Comparison of ENCODE assay signal across 8 cellular contexts in the genomic region with DNA sequence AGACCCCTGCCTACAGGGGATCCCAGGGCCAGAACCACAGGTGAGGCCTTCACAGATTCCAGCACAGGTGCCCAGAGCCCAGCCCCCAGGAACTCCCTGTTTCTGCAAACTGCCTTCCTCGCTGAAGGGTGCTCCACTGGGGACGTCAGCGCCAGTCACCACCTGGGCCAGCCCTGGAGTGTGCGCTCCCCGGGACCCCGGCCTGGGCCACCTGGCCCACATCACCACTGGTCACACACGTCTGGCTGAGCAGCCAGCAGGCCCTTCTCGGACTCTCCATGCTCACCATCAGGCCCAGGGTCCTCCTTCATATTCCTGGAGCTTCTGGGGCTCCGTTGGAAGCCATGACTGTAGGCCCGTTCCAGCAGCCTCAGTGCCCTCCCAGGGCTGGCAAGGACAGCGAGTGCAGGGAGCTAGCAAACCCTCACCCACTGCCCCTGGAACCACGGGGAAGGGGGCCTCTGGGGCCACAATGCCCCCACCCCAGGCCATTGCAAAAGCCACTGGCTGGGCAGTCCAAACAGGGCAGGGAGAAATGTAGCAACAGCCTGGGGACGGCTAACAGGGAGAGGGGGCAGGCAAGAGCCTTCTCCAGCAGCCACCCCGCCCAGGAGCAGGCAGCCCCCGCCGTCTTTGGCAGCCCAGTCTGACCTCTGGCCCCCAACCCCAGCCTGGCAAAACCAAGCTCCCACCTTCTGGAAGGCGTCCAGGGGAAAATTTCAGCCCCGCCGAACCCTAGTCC. TPM values are rescaled to one million over a fixed set of nuclear protein-coding genes. Genes with fewer than 3 reads are reported as not detected.
A peak's percentile ranks its signal among the peaks of the same experiment; 100 is the strongest.
DNase-seq lines count a peak whose midpoint lies in the region; ATAC-seq lines count a peak whose summit lies in the region.

No MANE protein-coding gene starts in this region.

- no peaks in the 10 kb centered on the region for H3K9me3 ChIP-seq in iPS-18a (ENCODE audit: control insufficient read depth, low read depth, low read length)
- H3K9me3 ChIP-seq in stomach smooth muscle (ENCODE audit: control insufficient read depth in 2 of 2, low read length in 2 of 2), result no peaks in the 10 kb centered on the region

- H3K9ac ChIP-seq in iPS-18a (ENCODE audit: low read length) (no peak overlapping the region), stomach smooth muscle (ENCODE audit: low read length in 2 of 2) (peak overlapping the region; percentile 60 to 69)

- H3K4me1 Mint-ChIP-seq in activated T-helper 17 cell treated with anti-CD3 and anti-CD28 coated beads, Interleukin-2, amount 50 U/mL, for 72 hours, result no peaks in the 10 kb centered on the region

- DNase-seq in SKM-1 treated with dmso at 0.1 percent for 144 hours (lab: John Stamatoyannopoulos, UW; ENCODE audit: unreplicated experiment), result peak; percentile 35
- DNase-seq in SKM-1 (lab: John Stamatoyannopoulos, UW; ENCODE audit: unreplicated experiment), result no peak
- no peak for DNase-seq in iPS-NIHi11 (ENCODE audit: low spot score)
- no peak for DNase-seq in NCI-H1092 (lab: John Stamatoyannopoulos, UW)

- no peaks in the 10 kb centered on the region for H3K36me3 ChIP-seq in iPS-18a (ENCODE audit: control insufficient read depth, low read depth, low read length)
- no peaks in the 10 kb centered on the region for H3K36me3 ChIP-seq in stomach smooth muscle (ENCODE audit: control insufficient read depth in 2 of 2, insufficient read depth in 2 of 2, low read length in 2 of 2)

- no peak overlapping the region for H3K27ac Mint-ChIP-seq in activated T-helper 17 cell treated with anti-CD3 and anti-CD28 coated beads, Interleukin-2, amount 50 U/mL, for 72 hours

- H3K9me3 Mint-ChIP-seq in activated T-helper 17 cell treated with anti-CD3 and anti-CD28 coated beads, Interleukin-2, amount 50 U/mL, for 72 hours, result no peaks in the 10 kb centered on the region

- H3K4me1 ChIP-seq in iPS-18a (ENCODE audit: control insufficient read depth, low read depth, low read length), result peaks cover 7% of the 10 kb centered on the region
- peaks cover 26% of the 10 kb centered on the region for H3K4me1 ChIP-seq in stomach smooth muscle (ENCODE audit: control insufficient read depth, insufficient read depth, low read length)

- no peak for ATAC-seq in activated T-helper 17 cell treated with anti-CD3 and anti-CD28 coated beads, Interleukin-2, amount 50 U/mL, for 72 hours (replicated peaks)
- ATAC-seq in GM19452 (IDR thresholded peaks at IDR 0.05; ENCODE audit: unreplicated experiment), result no peak

- peak overlapping the region; percentile 66 for H3K4me3 Mint-ChIP-seq in activated T-helper 17 cell treated with anti-CD3 and anti-CD28 coated beads, Interleukin-2, amount 50 U/mL, for 72 hours

- H3K27me3 ChIP-seq in iPS-18a (ENCODE audit: control insufficient read depth, insufficient read depth, low read length) (peaks cover 15% of the 10 kb centered on the region), stomach smooth muscle (ENCODE audit: control insufficient read depth in 1 of 2, insufficient read depth in 2 of 2, low read length in 2 of 2) (no peaks in the 10 kb centered on the region)

- H3K27me3 Mint-ChIP-seq in activated T-helper 17 cell treated with anti-CD3 and anti-CD28 coated beads, Interleukin-2, amount 50 U/mL, for 72 hours, result no peaks in the 10 kb centered on the region

- peak overlapping the region; percentile 59 for H3K4me3 ChIP-seq in iPS-18a (ENCODE audit: low read length)
- peak overlapping the region; percentile 69 to 79 for H3K4me3 ChIP-seq in stomach smooth muscle (ENCODE audit: low read length in 2 of 2)

- H3K27ac ChIP-seq in iPS-18a (ENCODE audit: low read length), result no peak overlapping the region
- H3K27ac ChIP-seq in stomach smooth muscle (ENCODE audit: low read length), result no peak overlapping the region

- no peaks in the 10 kb centered on the region for H3K36me3 Mint-ChIP-seq in activated T-helper 17 cell treated with anti-CD3 and anti-CD28 coated beads, Interleukin-2, amount 50 U/mL, for 72 hours (ENCODE audit: low read depth)

RNA-seq across cellular contexts. Expression of gene AGPAT2, which starts 1.3 kb away (rescaled TPM):
- 10 to 100 TPM; 14.6 to 15.6 TPM for total RNA-seq in activated T-helper 17 cell treated with anti-CD3 and anti-CD28 coated beads, Interleukin-2, amount 50 U/mL, for 72 hours

RNA-seq across cellular contexts. Expression of gene EGFL7, which starts 23.2 kb away (rescaled TPM):
- 1 to 10 TPM in 1 of 2 donors, under 1 TPM in 1; 0.78 to 1.0 TPM for total RNA-seq in activated T-helper 17 cell treated with anti-CD3 and anti-CD28 coated beads, Interleukin-2, amount 50 U/mL, for 72 hours

RNA-seq across cellular contexts. Expression of gene DIPK1B, which starts 26.4 kb away (rescaled TPM):
- total RNA-seq in activated T-helper 17 cell treated with anti-CD3 and anti-CD28 coated beads, Interleukin-2, amount 50 U/mL, for 72 hours, result not detected

RNA-seq across cellular contexts. Expression of gene LCN10, which starts 56.8 kb away (rescaled TPM):
- 1 to 10 TPM; 1.0 to 1.8 TPM for total RNA-seq in activated T-helper 17 cell treated with anti-CD3 and anti-CD28 coated beads, Interleukin-2, amount 50 U/mL, for 72 hours
